ENCODE assay signal across 12 cellular contexts in genomic region chr2:62362561-62362960, GRCh38.
DNase-seq lines count a peak whose midpoint lies in the region; ATAC-seq and TF ChIP-seq lines count a peak whose summit lies in the region.
"Had no signal": no experiment of that assay in that cellular context is flagged by ENCODE, and none has a peak within 500 bp of the region (broad histone marks: within the 10 kb centered on the region; RNA-seq: fewer than 3 reads in every experiment).

No MANE protein-coding gene starts in this region.

- no peaks in the 10 kb centered on the region for H3F3A ChIP-seq in GM23338 (replicated peaks; ENCODE audit: low read depth)

- H3K79me2 ChIP-seq in GM23338 (replicated peaks; ENCODE audit: insufficient read depth): no peaks in the 10 kb centered on the region

- H4K20me1 ChIP-seq in GM23338 (replicated peaks; ENCODE audit: insufficient read depth): no peaks in the 10 kb centered on the region

- no peak overlapping the region for H2AFZ ChIP-seq in GM23338

- H3K4me1 ChIP-seq in GM23338 (ENCODE audit: insufficient read depth): peaks cover 8% of the 10 kb centered on the region; the same call in 1 of the 2 replicates
- no peaks in the 10 kb centered on the region for H3K4me1 ChIP-seq in lower lobe of right lung
- H3K4me1 ChIP-seq in esophagus muscularis mucosa: no peaks in the 10 kb centered on the region
- H3K4me1 ChIP-seq: adrenal gland had no signal

- H3K27ac ChIP-seq in GM23338 (ENCODE audit: low read depth) (no peak overlapping the region), lower lobe of right lung (no peak overlapping the region), esophagus muscularis mucosa (replicated peaks in 1 of 4) (no peak overlapping the region)
- H3K27ac ChIP-seq: adrenal gland, KMS-11 had no signal

- peak in 1 of 2 experiments; percentile 32; a peak in 2 of 4 replicates for TF ChIP-seq CTCF in GM23338 (conservative IDR thresholded peaks at IDR 0.05; ENCODE audit: low read depth in 2 of 2)
- TF ChIP-seq CTCF in lower lobe of right lung (IDR thresholded peaks at IDR 0.05): no peak
- TF ChIP-seq CTCF in esophagus muscularis mucosa (IDR thresholded peaks at IDR 0.05): no peak

- H3K9me3 ChIP-seq in lower lobe of right lung: peaks cover 2% of the 10 kb centered on the region
- H3K9me3 ChIP-seq in esophagus muscularis mucosa: peaks cover 0 to 9% (median 3%) of the 10 kb centered on the region in 4 donors
- H3K9me3 ChIP-seq: adrenal gland had no signal

- H3K27me3 Mint-ChIP-seq in GM23338 (ENCODE audit: insufficient read depth, low read depth, poor library complexity): peaks cover 3% of the 10 kb centered on the region
- H3K27me3 Mint-ChIP-seq: effector memory CD8-positive, alpha-beta T cell had no signal

- peaks cover 8% of the 10 kb centered on the region; the same call in 2 of the 3 replicates for H3K9me3 Mint-ChIP-seq in GM23338
- H3K9me3 Mint-ChIP-seq: effector memory CD8-positive, alpha-beta T cell had no signal

- no peak for TF ChIP-seq EP300 in esophagus muscularis mucosa (IDR thresholded peaks at IDR 0.05)

- H3K4me3 ChIP-seq in GM23338 (no peak overlapping the region), lower lobe of right lung (no peak overlapping the region), esophagus muscularis mucosa (no peak overlapping the region)
- H3K4me3 ChIP-seq: adrenal gland had no signal

- H3K27ac Mint-ChIP-seq in GM23338: no peak overlapping the region; the same call in 1 of the 2 replicates
- H3K27ac Mint-ChIP-seq: effector memory CD8-positive, alpha-beta T cell had no signal

- DNase-seq in GM23338 (ENCODE audit: low spot score) (peak; percentile 47), LoVo (ENCODE audit: low spot score) (peak; percentile 60), lower lobe of right lung (no peak), esophagus muscularis mucosa (ENCODE audit: extremely low spot score) (no peak), NOMO-1 (lab: John Stamatoyannopoulos, UW; ENCODE audit: unreplicated experiment in 2 of 2) (no peak), NCI-H1930 (lab: John Stamatoyannopoulos, UW) (no peak)
- DNase-seq: effector memory CD8-positive, alpha-beta T cell; NCI-H226 had no signal

- no peak overlapping the region for H3K4me2 ChIP-seq in GM23338
- H3K4me2 ChIP-seq: KMS-11 had no signal

- H3K27me3 ChIP-seq in GM23338 (ENCODE audit: insufficient read depth) (no peaks in the 10 kb centered on the region), lower lobe of right lung (ENCODE audit: low read depth) (no peaks in the 10 kb centered on the region), esophagus muscularis mucosa (no peaks in the 10 kb centered on the region)
- H3K27me3 ChIP-seq: adrenal gland had no signal

- TF ChIP-seq POLR2A in GM18505 (IDR thresholded peaks at IDR 0.05; ENCODE audit: borderline replicate concordance, extremely low read depth, insufficient read depth, insufficient read length) (peak; percentile 32), esophagus muscularis mucosa (IDR thresholded peaks at IDR 0.05; ENCODE audit: low read depth) (no peak)

- WGBS in esophagus muscularis mucosa: 97% methylated on average over 4 of the region's 7 CpGs

- H3K4me3 Mint-ChIP-seq in GM23338: no peak overlapping the region
- H3K4me3 Mint-ChIP-seq: effector memory CD8-positive, alpha-beta T cell had no signal

- peaks cover 20% of the 10 kb centered on the region for H3K4me1 Mint-ChIP-seq in GM23338

- peaks cover 6% of the 10 kb centered on the region; the same call in 1 of the 3 replicates for H3K36me3 Mint-ChIP-seq in GM23338 (ENCODE audit: low read depth)

- intact Hi-C loops in lower lobe of right lung (cut with DNase I) (no loop called here), esophagus muscularis mucosa (cut with DNase I) (no loop called here)

- H3K9me2 ChIP-seq in GM23338 (ENCODE audit: insufficient read depth): no peaks in the 10 kb centered on the region

- no peak for ATAC-seq in GM18505 (IDR thresholded peaks at IDR 0.05; ENCODE audit: unreplicated experiment)
- peak; percentile 74 for ATAC-seq in GM23338
- ATAC-seq in lower lobe of right lung: peak; percentile 58 to 61
- no peak for ATAC-seq in GM18517 (IDR thresholded peaks at IDR 0.05; ENCODE audit: unreplicated experiment)
- ATAC-seq: effector memory CD8-positive, alpha-beta T cell had no signal

- H3K36me3 ChIP-seq in GM23338 (ENCODE audit: insufficient read depth) (no peaks in the 10 kb centered on the region), lower lobe of right lung (no peaks in the 10 kb centered on the region), esophagus muscularis mucosa (no peaks in the 10 kb centered on the region)
- H3K36me3 ChIP-seq: adrenal gland had no signal

TF ChIP-seq in GM23338, 12 proteins besides CTCF, POLR2A, EP300 and RAD21 (continues in another document):
- TF ChIP-seq NANOG (IDR thresholded peaks at IDR 0.05; ENCODE audit: borderline replicate concordance) (no peak), ZNF114 (CRISPR knock-in tag; IDR thresholded peaks at IDR 0.05) (no peak), STAT1 (IDR thresholded peaks at IDR 0.05; ENCODE audit: unreplicated experiment) (no peak), EZH2phosphoT487 (IDR thresholded peaks at IDR 0.05; ENCODE audit: unreplicated experiment) (no peak), EZH2 (IDR thresholded peaks at IDR 0.05; ENCODE audit: low read depth, unreplicated experiment) (no peak), ZNF331 (CRISPR knock-in tag; IDR thresholded peaks at IDR 0.05; ENCODE audit: low read depth) (no peak), JUNB (IDR thresholded peaks at IDR 0.05; ENCODE audit: unreplicated experiment) (no peak), CREB1 (CRISPR knock-in tag; IDR thresholded peaks at IDR 0.05; ENCODE audit: low read depth) (no peak)
- TF ChIP-seq, protein P1, sequence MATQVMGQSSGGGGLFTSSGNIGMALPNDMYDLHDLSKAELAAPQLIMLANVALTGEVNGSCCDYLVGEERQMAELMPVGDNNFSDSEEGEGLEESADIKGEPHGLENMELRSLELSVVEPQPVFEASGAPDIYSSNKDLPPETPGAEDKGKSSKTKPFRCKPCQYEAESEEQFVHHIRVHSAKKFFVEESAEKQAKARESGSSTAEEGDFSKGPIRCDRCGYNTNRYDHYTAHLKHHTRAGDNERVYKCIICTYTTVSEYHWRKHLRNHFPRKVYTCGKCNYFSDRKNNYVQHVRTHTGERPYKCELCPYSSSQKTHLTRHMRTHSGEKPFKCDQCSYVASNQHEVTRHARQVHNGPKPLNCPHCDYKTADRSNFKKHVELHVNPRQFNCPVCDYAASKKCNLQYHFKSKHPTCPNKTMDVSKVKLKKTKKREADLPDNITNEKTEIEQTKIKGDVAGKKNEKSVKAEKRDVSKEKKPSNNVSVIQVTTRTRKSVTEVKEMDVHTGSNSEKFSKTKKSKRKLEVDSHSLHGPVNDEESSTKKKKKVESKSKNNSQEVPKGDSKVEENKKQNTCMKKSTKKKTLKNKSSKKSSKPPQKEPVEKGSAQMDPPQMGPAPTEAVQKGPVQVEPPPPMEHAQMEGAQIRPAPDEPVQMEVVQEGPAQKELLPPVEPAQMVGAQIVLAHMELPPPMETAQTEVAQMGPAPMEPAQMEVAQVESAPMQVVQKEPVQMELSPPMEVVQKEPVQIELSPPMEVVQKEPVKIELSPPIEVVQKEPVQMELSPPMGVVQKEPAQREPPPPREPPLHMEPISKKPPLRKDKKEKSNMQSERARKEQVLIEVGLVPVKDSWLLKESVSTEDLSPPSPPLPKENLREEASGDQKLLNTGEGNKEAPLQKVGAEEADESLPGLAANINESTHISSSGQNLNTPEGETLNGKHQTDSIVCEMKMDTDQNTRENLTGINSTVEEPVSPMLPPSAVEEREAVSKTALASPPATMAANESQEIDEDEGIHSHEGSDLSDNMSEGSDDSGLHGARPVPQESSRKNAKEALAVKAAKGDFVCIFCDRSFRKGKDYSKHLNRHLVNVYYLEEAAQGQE (IDR thresholded peaks at IDR 0.05; ENCODE audit: unreplicated experiment): no peak
- TF ChIP-seq, protein P2, sequence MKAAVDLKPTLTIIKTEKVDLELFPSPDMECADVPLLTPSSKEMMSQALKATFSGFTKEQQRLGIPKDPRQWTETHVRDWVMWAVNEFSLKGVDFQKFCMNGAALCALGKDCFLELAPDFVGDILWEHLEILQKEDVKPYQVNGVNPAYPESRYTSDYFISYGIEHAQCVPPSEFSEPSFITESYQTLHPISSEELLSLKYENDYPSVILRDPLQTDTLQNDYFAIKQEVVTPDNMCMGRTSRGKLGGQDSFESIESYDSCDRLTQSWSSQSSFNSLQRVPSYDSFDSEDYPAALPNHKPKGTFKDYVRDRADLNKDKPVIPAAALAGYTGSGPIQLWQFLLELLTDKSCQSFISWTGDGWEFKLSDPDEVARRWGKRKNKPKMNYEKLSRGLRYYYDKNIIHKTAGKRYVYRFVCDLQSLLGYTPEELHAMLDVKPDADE (IDR thresholded peaks at IDR 0.05): no peak

Comparison
In these comparisons a context has a peak if more than half of its experiments do, and no peak if none do; other contexts are left out.
1. ATAC-seq: peak in GM23338 (single experiment) and lower lobe of right lung (2 of 2); none in GM18505 (single experiment) and GM18517 (single experiment).
2. DNase-seq: peak in GM23338 (single experiment) and LoVo (single experiment); none in lower lobe of right lung (single experiment), esophagus muscularis mucosa (single experiment), NOMO-1 (0 of 2) and NCI-H1930 (0 of 2).